In the genomic region with DNA sequence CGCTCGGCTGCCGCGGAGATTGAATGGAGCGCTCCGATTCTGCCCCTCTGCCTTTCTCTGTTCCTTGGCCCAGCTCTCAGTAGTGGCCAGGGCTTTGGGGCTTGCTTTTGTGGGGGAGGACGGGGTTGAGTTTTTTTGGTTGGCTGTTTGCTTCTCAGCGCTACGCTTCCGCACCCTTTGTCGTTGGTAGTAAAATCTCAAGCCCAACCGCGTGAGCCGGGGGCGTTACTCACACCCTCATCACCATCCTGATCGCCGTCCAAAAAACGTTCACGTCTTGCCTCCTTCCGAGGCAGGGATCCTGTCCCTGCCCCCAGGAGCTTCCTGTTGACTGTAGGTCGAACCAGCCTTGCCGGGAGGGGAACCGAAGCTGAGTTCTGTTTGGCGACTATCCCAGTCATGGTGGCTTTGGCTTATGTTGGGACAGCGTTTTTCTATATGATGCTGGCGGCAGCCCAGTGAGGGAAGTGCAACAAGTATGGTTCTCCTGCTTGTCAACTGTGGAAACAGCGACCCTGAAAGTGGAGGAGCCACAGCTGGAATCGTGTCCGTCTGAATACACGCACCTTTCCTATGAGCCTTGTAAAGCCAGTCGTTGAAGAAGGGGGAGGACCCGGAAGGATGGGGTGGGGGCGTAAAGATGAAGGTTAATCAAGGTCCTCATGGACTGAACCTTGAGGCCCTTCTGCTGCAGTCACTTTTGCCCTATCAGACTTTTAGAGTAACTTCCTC, we compare ENCODE assay signal across 8 cellular contexts. TPM values are rescaled to one million over a fixed set of nuclear protein-coding genes. Genes with fewer than 3 reads are reported as not detected.
A peak's percentile ranks its signal among the peaks of the same experiment; 100 is the strongest.
DNase-seq lines count a peak whose midpoint lies in the region; ATAC-seq and TF ChIP-seq lines count a peak whose summit lies in the region.

No MANE protein-coding gene starts in this region.

- ATAC-seq in GM19043 (IDR thresholded peaks at IDR 0.05; ENCODE audit: low read depth, unreplicated experiment), result peak; percentile 24
- ATAC-seq in HG03439 (IDR thresholded peaks at IDR 0.05; ENCODE audit: unreplicated experiment), result peak; percentile 48
- peak; percentile 82 for ATAC-seq in foreskin keratinocyte

- TF ChIP-seq CTCF in foreskin keratinocyte (conservative IDR thresholded peaks at IDR 0.05), result no peak

- H3K27me3 ChIP-seq in foreskin keratinocyte, result no peaks in the 10 kb centered on the region

- peaks cover 11% of the 10 kb centered on the region for H3K4me1 ChIP-seq in foreskin keratinocyte

- peak; percentile 40 for DNase-seq in Ammon's horn (ENCODE audit: low spot score)
- DNase-seq in RPMI8226, result peak; percentile 91
- DNase-seq in activated T-helper 9 cell treated with anti-CD3 and anti-CD28 coated beads, Interleukin-2, amount 50 U/mL, for 16 hours (ENCODE audit: low read depth), result peak; percentile 55
- peak; percentile 78 to 87 for DNase-seq in foreskin keratinocyte
- DNase-seq in non-pigmented ciliary epithelial cell (ENCODE audit: low read depth), result peak; percentile 40

- H3K27ac ChIP-seq in foreskin keratinocyte (peak overlapping the region; percentile 96), temporal lobe (ENCODE audit: low read depth, low read length) (peak overlapping the region; percentile 9)

RNA-seq across cellular contexts. Expression of gene YES1, which starts 0.8 kb away (rescaled TPM):
- total RNA-seq in foreskin keratinocyte (70.9 and 71.6 TPM in 2 replicates), temporal lobe (48.7 TPM)
- polyA plus RNA-seq in foreskin keratinocyte, result 14.2 and 16.2 TPM in 2 replicates

Comparison
In these comparisons a context has a peak if more than half of its experiments do, and no peak if none do; other contexts are left out.
1. Peak in every context shown above with its lines: DNase-seq, ATAC-seq and H3K27ac ChIP-seq.
2. DNase-seq: peak in every context shown above with its lines; median percentile 91 in RPMI8226; 82 in foreskin keratinocyte; 55 in activated T-helper 9 cell treated with anti-CD3 and anti-CD28 coated beads, Interleukin-2, amount 50 U/mL, for 16 hours; 40 in Ammon's horn; 40 in non-pigmented ciliary epithelial cell.
3. ATAC-seq: peak in every context shown above with its lines; median percentile 82 in foreskin keratinocyte; 48 in HG03439; 24 in GM19043.